17 cellular contexts compared by ENCODE assay signal in genomic region chr7:36668080-36668479, GRCh38.
"Had no signal": no experiment of that assay in that cellular context is flagged by ENCODE, and none has a peak within 500 bp of the region (broad histone marks: within the 10 kb centered on the region; RNA-seq: fewer than 3 reads in every experiment).

No MANE protein-coding gene starts in this region.

- H3K9me3 ChIP-seq: body of pancreas had no signal

- H3K4me3 Mint-ChIP-seq: activated naive CD4-positive, alpha-beta T cell treated with anti-CD3 and anti-CD28 coated beads, Interleukin-2, amount 50 U/mL, for 24 hours; type B pancreatic cell had no signal

- H3K27ac ChIP-seq: body of pancreas had no signal

- H3K4me1 ChIP-seq: body of pancreas had no signal

- H3K4me3 ChIP-seq: body of pancreas had no signal

- ATAC-seq: body of pancreas; left lobe of liver; right cardiac atrium; stimulated activated naive CD8-positive, alpha-beta T cell treated with anti-CD3 and anti-CD28 coated beads, Interleukin-15, Interleukin-2, amounts not matched to agents 100 U/mL and 50 U/mL, for 24 hours had no signal

- H3K27me3 ChIP-seq: body of pancreas had no signal

- DNase-seq: activated CD4-positive, CD25-positive, alpha-beta regulatory T cell treated with anti-CD3 and anti-CD28 coated beads, Interleukin-2, amount 50 U/mL, for 72 hours; activated effector memory CD4-positive, alpha-beta T cell treated with anti-CD3 and anti-CD28 coated beads, Interleukin-2, amount 50 U/mL, for 16 hours; activated T-cell treated with anti-CD3 and anti-CD28 coated beads, Interleukin-2, amount 50 U/mL, for 1 hour; amniotic stem cell; body of pancreas; cortex of kidney; effector memory CD4-positive, alpha-beta T cell; islet precursor cell; right cardiac atrium; stimulated activated CD4-positive, alpha-beta T cell treated with anti-CD3 and anti-CD28 coated beads, Interleukin-4, amount 100 ng/mL, for 4 hours; stimulated activated CD8-positive, alpha-beta memory T cell treated with anti-CD3 and anti-CD28 coated beads, Interleukin-4, amount 100 ng/mL, for 48 hours; stimulated activated naive CD8-positive, alpha-beta T cell treated with anti-CD3 and anti-CD28 coated beads, Interleukin-15, Interleukin-2, amounts not matched to agents 100 U/mL and 50 U/mL, for 24 hours; T-helper 9 cell had no signal

- H3K9me3 Mint-ChIP-seq: activated naive CD4-positive, alpha-beta T cell treated with anti-CD3 and anti-CD28 coated beads, Interleukin-2, amount 50 U/mL, for 24 hours had no signal

- H3K27ac Mint-ChIP-seq: activated naive CD4-positive, alpha-beta T cell treated with anti-CD3 and anti-CD28 coated beads, Interleukin-2, amount 50 U/mL, for 24 hours; progenitor cell of endocrine pancreas; type B pancreatic cell had no signal

- H3K27me3 Mint-ChIP-seq: activated naive CD4-positive, alpha-beta T cell treated with anti-CD3 and anti-CD28 coated beads, Interleukin-2, amount 50 U/mL, for 24 hours; progenitor cell of endocrine pancreas; type B pancreatic cell had no signal
